Comparison of ENCODE assay signal across 1 cellular context in the genomic region with DNA sequence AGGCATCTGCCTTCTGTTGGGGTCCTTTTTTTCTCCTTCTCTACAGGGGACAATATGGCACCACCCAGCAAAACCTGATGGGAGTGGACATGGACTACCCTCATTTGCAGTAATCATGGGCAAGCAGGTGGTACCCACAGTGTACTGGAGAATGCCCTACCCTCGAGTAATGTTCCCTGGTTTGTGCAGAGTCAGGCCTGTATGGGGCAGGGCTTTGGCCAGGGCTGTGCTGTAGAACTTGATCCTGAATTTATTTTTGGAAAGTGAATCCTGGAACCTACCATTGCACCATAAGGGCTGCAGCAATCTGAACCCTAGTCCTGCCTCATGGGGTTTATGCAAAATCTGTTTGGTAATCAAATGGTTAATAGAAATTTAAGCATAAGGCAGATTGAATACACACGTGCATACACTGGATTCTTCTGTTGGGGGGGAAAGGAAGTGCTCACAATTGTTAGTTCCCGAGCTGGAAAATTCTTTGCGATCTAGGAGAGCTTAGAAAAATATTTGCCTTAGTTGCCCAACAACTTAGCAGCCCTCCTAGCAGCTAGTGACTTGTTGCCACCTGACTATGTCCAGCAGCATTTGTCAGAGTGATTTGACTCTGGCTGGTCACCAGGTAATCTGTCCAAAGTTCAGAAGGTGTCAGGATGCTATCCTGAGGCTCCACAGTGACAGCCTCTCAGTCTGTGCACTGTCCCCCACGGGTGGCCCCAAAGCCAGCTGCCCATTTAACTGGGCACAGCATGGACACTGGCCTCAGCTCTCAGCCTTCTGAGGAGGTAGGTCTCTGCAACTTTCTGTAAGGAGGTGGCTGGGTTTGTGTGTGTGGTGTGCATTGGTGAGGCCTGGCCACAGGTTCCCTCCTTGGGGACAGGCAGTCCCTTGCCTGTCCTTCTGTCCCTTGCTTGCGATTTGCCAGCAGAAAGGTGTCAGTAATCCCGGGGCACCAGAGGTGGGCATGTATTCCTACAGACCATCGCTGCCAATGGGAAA.
A peak's percentile ranks its signal among the peaks of the same experiment; 100 is the strongest.
TF ChIP-seq lines count a peak whose summit lies in the region.

No MANE protein-coding gene starts in this region.

TF ChIP-seq in HepG2, 621 proteins besides CTCF, POLR2A, EP300 and RAD21 (continued from another document and continues in another):
- TF ChIP-seq, protein P1, sequence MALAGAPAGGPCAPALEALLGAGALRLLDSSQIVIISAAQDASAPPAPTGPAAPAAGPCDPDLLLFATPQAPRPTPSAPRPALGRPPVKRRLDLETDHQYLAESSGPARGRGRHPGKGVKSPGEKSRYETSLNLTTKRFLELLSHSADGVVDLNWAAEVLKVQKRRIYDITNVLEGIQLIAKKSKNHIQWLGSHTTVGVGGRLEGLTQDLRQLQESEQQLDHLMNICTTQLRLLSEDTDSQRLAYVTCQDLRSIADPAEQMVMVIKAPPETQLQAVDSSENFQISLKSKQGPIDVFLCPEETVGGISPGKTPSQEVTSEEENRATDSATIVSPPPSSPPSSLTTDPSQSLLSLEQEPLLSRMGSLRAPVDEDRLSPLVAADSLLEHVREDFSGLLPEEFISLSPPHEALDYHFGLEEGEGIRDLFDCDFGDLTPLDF (CRISPR knock-in tag; IDR thresholded peaks at IDR 0.05), result no peak
- TF ChIP-seq CREM (IDR thresholded peaks at IDR 0.05), result peak; percentile 62; the same call in 1 of the 2 replicates
- no peak for TF ChIP-seq CREM (CRISPR knock-in tag; IDR thresholded peaks at IDR 0.05)
- peak; percentile 33; the same call in 1 of the 2 replicates for TF ChIP-seq PHF8 (CRISPR knock-in tag; IDR thresholded peaks at IDR 0.05)
- TF ChIP-seq SOX5 (CRISPR knock-in tag; IDR thresholded peaks at IDR 0.05; ENCODE audit: borderline replicate concordance), result peak; percentile 88
- TF ChIP-seq, protein P2, sequence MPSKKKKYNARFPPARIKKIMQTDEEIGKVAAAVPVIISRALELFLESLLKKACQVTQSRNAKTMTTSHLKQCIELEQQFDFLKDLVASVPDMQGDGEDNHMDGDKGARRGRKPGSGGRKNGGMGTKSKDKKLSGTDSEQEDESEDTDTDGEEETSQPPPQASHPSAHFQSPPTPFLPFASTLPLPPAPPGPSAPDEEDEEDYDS (CRISPR knock-in tag; IDR thresholded peaks at IDR 0.05), result peak; percentile 73
- no peak for TF ChIP-seq TCF12 (IDR thresholded peaks at IDR 0.05)
- TF ChIP-seq TCF12 (CRISPR knock-in tag; IDR thresholded peaks at IDR 0.05), result no peak
- TF ChIP-seq, protein P3, sequence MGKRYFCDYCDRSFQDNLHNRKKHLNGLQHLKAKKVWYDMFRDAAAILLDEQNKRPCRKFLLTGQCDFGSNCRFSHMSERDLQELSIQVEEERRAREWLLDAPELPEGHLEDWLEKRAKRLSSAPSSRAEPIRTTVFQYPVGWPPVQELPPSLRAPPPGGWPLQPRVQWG (CRISPR knock-in tag; IDR thresholded peaks at IDR 0.05; ENCODE audit: borderline replicate concordance, low read depth), result no peak
- TF ChIP-seq, protein P4, sequence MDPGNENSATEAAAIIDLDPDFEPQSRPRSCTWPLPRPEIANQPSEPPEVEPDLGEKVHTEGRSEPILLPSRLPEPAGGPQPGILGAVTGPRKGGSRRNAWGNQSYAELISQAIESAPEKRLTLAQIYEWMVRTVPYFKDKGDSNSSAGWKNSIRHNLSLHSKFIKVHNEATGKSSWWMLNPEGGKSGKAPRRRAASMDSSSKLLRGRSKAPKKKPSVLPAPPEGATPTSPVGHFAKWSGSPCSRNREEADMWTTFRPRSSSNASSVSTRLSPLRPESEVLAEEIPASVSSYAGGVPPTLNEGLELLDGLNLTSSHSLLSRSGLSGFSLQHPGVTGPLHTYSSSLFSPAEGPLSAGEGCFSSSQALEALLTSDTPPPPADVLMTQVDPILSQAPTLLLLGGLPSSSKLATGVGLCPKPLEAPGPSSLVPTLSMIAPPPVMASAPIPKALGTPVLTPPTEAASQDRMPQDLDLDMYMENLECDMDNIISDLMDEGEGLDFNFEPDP (CRISPR knock-in tag; conservative IDR thresholded peaks at IDR 0.05), result no peak
- TF ChIP-seq IKZF4 (CRISPR knock-in tag; IDR thresholded peaks at IDR 0.05; ENCODE audit: borderline replicate concordance, low read depth, not compliant biosample characterization), result no peak
- TF ChIP-seq FOXC1 (CRISPR knock-in tag; IDR thresholded peaks at IDR 0.05; ENCODE audit: borderline replicate concordance), result no peak
- TF ChIP-seq SALL2 (CRISPR knock-in tag; IDR thresholded peaks at IDR 0.05), result no peak
- no peak for TF ChIP-seq ZNF274 (CRISPR knock-in tag; IDR thresholded peaks at IDR 0.05)
- TF ChIP-seq, protein P5, sequence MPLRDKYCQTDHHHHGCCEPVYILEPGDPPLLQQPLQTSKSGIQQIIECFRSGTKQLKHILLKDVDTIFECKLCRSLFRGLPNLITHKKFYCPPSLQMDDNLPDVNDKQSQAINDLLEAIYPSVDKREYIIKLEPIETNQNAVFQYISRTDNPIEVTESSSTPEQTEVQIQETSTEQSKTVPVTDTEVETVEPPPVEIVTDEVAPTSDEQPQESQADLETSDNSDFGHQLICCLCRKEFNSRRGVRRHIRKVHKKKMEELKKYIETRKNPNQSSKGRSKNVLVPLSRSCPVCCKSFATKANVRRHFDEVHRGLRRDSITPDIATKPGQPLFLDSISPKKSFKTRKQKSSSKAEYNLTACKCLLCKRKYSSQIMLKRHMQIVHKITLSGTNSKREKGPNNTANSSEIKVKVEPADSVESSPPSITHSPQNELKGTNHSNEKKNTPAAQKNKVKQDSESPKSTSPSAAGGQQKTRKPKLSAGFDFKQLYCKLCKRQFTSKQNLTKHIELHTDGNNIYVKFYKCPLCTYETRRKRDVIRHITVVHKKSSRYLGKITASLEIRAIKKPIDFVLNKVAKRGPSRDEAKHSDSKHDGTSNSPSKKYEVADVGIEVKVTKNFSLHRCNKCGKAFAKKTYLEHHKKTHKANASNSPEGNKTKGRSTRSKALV (CRISPR knock-in tag; IDR thresholded peaks at IDR 0.05), result 0 out of 2 replicates have a peak, but pooled peaks have one; percentile 50
- TF ChIP-seq SP4 (CRISPR knock-in tag; IDR thresholded peaks at IDR 0.05), result peak; percentile 47; the same call in 1 of the 2 replicates
- TF ChIP-seq, protein P6, sequence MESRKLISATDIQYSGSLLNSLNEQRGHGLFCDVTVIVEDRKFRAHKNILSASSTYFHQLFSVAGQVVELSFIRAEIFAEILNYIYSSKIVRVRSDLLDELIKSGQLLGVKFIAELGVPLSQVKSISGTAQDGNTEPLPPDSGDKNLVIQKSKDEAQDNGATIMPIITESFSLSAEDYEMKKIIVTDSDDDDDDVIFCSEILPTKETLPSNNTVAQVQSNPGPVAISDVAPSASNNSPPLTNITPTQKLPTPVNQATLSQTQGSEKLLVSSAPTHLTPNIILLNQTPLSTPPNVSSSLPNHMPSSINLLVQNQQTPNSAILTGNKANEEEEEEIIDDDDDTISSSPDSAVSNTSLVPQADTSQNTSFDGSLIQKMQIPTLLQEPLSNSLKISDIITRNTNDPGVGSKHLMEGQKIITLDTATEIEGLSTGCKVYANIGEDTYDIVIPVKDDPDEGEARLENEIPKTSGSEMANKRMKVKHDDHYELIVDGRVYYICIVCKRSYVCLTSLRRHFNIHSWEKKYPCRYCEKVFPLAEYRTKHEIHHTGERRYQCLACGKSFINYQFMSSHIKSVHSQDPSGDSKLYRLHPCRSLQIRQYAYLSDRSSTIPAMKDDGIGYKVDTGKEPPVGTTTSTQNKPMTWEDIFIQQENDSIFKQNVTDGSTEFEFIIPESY (CRISPR knock-in tag; IDR thresholded peaks at IDR 0.05), result no peak
- TF ChIP-seq, protein P7, sequence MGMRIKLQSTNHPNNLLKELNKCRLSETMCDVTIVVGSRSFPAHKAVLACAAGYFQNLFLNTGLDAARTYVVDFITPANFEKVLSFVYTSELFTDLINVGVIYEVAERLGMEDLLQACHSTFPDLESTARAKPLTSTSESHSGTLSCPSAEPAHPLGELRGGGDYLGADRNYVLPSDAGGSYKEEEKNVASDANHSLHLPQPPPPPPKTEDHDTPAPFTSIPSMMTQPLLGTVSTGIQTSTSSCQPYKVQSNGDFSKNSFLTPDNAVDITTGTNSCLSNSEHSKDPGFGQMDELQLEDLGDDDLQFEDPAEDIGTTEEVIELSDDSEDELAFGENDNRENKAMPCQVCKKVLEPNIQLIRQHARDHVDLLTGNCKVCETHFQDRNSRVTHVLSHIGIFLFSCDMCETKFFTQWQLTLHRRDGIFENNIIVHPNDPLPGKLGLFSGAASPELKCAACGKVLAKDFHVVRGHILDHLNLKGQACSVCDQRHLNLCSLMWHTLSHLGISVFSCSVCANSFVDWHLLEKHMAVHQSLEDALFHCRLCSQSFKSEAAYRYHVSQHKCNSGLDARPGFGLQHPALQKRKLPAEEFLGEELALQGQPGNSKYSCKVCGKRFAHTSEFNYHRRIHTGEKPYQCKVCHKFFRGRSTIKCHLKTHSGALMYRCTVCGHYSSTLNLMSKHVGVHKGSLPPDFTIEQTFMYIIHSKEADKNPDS (CRISPR knock-in tag; IDR thresholded peaks at IDR 0.05), result no peak
- peak; percentile 78 for TF ChIP-seq RXRB (CRISPR knock-in tag; IDR thresholded peaks at IDR 0.05; ENCODE audit: borderline replicate concordance)
- TF ChIP-seq, protein P8, sequence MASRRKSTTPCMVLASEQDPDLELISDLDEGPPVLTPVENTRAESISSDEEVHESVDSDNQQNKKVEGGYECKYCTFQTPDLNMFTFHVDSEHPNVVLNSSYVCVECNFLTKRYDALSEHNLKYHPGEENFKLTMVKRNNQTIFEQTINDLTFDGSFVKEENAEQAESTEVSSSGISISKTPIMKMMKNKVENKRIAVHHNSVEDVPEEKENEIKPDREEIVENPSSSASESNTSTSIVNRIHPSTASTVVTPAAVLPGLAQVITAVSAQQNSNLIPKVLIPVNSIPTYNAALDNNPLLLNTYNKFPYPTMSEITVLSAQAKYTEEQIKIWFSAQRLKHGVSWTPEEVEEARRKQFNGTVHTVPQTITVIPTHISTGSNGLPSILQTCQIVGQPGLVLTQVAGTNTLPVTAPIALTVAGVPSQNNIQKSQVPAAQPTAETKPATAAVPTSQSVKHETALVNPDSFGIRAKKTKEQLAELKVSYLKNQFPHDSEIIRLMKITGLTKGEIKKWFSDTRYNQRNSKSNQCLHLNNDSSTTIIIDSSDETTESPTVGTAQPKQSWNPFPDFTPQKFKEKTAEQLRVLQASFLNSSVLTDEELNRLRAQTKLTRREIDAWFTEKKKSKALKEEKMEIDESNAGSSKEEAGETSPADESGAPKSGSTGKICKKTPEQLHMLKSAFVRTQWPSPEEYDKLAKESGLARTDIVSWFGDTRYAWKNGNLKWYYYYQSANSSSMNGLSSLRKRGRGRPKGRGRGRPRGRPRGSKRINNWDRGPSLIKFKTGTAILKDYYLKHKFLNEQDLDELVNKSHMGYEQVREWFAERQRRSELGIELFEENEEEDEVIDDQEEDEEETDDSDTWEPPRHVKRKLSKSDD (CRISPR knock-in tag; IDR thresholded peaks at IDR 0.05; ENCODE audit: low read depth), result 0 out of 2 replicates have a peak, but pooled peaks have one; percentile 32
- no peak for TF ChIP-seq ZNF34 (CRISPR knock-in tag; IDR thresholded peaks at IDR 0.05; ENCODE audit: borderline replicate concordance)
- no peak for TF ChIP-seq MATR3 (CRISPR knock-in tag; IDR thresholded peaks at IDR 0.05)
- no peak for TF ChIP-seq ZNF563 (CRISPR knock-in tag; IDR thresholded peaks at IDR 0.05)
- no peak for TF ChIP-seq ARID2 (CRISPR knock-in tag; IDR thresholded peaks at IDR 0.05; ENCODE audit: borderline replicate concordance)
- peak; percentile 78 for TF ChIP-seq HNF4G (IDR thresholded peaks at IDR 0.05; ENCODE audit: borderline replicate concordance, low read depth, low read length)
- TF ChIP-seq HNF4G (CRISPR knock-in tag; IDR thresholded peaks at IDR 0.05; ENCODE audit: borderline replicate concordance, low read depth), result peak; percentile 61; the same call in 1 of the 2 replicates
- peak; percentile 76 for TF ChIP-seq MED13 (CRISPR knock-in tag; IDR thresholded peaks at IDR 0.05)
- no peak; the same call in 1 of the 2 replicates for TF ChIP-seq ZNF549 (CRISPR knock-in tag; IDR thresholded peaks at IDR 0.05)
- TF ChIP-seq KLF9 (CRISPR knock-in tag; IDR thresholded peaks at IDR 0.05; ENCODE audit: low read depth), result no peak
- TF ChIP-seq SATB2 (CRISPR knock-in tag; IDR thresholded peaks at IDR 0.05), result no peak
- TF ChIP-seq GTF3A (CRISPR knock-in tag; conservative IDR thresholded peaks at IDR 0.05), result no peak
- no peak for TF ChIP-seq CHCHD3 (CRISPR knock-in tag; IDR thresholded peaks at IDR 0.05)
- no peak for TF ChIP-seq NFKB2 (CRISPR knock-in tag; IDR thresholded peaks at IDR 0.05; ENCODE audit: borderline replicate concordance)
- TF ChIP-seq, protein P9, sequence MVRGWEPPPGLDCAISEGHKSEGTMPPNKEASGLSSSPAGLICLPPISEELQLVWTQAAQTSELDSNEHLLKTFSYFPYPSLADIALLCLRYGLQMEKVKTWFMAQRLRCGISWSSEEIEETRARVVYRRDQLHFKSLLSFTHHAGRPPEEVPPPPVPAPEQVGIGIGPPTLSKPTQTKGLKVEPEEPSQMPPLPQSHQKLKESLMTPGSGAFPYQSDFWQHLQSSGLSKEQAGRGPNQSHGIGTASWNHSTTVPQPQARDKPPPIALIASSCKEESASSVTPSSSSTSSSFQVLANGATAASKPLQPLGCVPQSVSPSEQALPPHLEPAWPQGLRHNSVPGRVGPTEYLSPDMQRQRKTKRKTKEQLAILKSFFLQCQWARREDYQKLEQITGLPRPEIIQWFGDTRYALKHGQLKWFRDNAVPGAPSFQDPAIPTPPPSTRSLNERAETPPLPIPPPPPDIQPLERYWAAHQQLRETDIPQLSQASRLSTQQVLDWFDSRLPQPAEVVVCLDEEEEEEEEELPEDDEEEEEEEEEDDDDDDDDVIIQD (CRISPR knock-in tag; IDR thresholded peaks at IDR 0.05; ENCODE audit: low read depth), result peak; percentile 10; the same call in 1 of the 2 replicates
- TF ChIP-seq, protein P10, sequence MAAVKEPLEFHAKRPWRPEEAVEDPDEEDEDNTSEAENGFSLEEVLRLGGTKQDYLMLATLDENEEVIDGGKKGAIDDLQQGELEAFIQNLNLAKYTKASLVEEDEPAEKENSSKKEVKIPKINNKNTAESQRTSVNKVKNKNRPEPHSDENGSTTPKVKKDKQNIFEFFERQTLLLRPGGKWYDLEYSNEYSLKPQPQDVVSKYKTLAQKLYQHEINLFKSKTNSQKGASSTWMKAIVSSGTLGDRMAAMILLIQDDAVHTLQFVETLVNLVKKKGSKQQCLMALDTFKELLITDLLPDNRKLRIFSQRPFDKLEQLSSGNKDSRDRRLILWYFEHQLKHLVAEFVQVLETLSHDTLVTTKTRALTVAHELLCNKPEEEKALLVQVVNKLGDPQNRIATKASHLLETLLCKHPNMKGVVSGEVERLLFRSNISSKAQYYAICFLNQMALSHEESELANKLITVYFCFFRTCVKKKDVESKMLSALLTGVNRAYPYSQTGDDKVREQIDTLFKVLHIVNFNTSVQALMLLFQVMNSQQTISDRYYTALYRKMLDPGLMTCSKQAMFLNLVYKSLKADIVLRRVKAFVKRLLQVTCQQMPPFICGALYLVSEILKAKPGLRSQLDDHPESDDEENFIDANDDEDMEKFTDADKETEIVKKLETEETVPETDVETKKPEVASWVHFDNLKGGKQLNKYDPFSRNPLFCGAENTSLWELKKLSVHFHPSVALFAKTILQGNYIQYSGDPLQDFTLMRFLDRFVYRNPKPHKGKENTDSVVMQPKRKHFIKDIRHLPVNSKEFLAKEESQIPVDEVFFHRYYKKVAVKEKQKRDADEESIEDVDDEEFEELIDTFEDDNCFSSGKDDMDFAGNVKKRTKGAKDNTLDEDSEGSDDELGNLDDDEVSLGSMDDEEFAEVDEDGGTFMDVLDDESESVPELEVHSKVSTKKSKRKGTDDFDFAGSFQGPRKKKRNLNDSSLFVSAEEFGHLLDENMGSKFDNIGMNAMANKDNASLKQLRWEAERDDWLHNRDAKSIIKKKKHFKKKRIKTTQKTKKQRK (IDR thresholded peaks at IDR 0.05; ENCODE audit: low read length), result no peak
- TF ChIP-seq ZNF619 (CRISPR knock-in tag; IDR thresholded peaks at IDR 0.05), result no peak
- TF ChIP-seq BCL6 (CRISPR knock-in tag; IDR thresholded peaks at IDR 0.05), result peak; percentile 89
- peak; percentile 80 for TF ChIP-seq ISL2 (CRISPR knock-in tag; IDR thresholded peaks at IDR 0.05)
